ENCODE assay signal across 9 cellular contexts in the genomic region with DNA sequence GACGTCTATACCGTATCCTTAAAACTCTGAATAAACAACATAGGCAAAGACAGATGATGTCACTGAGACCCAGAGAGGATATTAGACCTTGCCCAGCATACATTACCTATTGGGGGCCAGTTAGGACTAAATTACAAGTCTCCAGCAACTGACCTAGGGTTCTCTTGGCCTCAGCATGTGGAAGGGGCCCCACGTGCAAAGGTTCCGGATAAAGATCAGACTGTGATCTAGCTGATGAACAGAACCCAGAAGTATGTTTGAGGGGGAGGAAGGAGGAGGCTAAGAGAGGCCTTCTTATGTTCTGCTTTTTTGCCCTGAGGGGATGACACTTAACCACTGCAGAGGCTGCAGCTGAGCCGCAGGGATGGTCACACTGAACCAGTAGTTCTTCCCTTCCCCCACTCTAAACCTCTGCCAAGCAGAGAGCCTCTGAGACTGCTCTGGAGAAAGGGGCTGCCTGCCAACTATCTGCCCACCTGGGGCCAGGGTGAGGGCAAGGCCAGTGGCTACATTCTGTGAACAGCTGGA. TPM values are rescaled to one million over a fixed set of nuclear protein-coding genes. Genes with fewer than 3 reads are reported as not detected.
DNase-seq lines count a peak whose midpoint lies in the region; ATAC-seq lines count a peak whose summit lies in the region.
"Had no signal": no experiment of that assay in that cellular context is flagged by ENCODE, and none has a peak within 500 bp of the region (broad histone marks: within the 10 kb centered on the region; RNA-seq: fewer than 3 reads in every experiment).

No MANE protein-coding gene starts in this region.

- H3K4me3 Mint-ChIP-seq in T-helper 17 cell, result no peak overlapping the region
- H3K4me3 Mint-ChIP-seq: stimulated activated naive CD8-positive, alpha-beta T cell treated with anti-CD3 and anti-CD28 coated beads, Interleukin-15, Interleukin-2, amounts not matched to agents 100 ng/mL and 50 ng/mL, for 24 hours had no signal

- no peaks in the 10 kb centered on the region for H3K9me3 ChIP-seq in KOPT-K1 (ENCODE audit: insufficient read depth, low read length, poor library complexity, severe bottlenecking)
- H3K9me3 ChIP-seq in T-helper 17 cell (ENCODE audit: control insufficient read depth, low read length, poor library complexity, severe bottlenecking), result no peaks in the 10 kb centered on the region

- H3K4me1 Mint-ChIP-seq in T-helper 17 cell, result peaks cover 5% of the 10 kb centered on the region

- H3K27me3 Mint-ChIP-seq in T-helper 17 cell, result no peaks in the 10 kb centered on the region
- H3K27me3 Mint-ChIP-seq: stimulated activated naive CD8-positive, alpha-beta T cell treated with anti-CD3 and anti-CD28 coated beads, Interleukin-15, Interleukin-2, amounts not matched to agents 100 ng/mL and 50 ng/mL, for 24 hours had no signal

- H3K27ac ChIP-seq in KOPT-K1 (ENCODE audit: low read depth, low read length, poor library complexity, severe bottlenecking), result peak overlapping the region; percentile 40

- no peak overlapping the region for H3K27ac Mint-ChIP-seq in T-helper 17 cell
- H3K27ac Mint-ChIP-seq: stimulated activated naive CD8-positive, alpha-beta T cell treated with anti-CD3 and anti-CD28 coated beads, Interleukin-15, Interleukin-2, amounts not matched to agents 100 ng/mL and 50 ng/mL, for 24 hours had no signal

- no peaks in the 10 kb centered on the region for H3K36me3 ChIP-seq in KOPT-K1 (ENCODE audit: insufficient read depth, low read length)

- no peak for ATAC-seq in stimulated activated naive CD8-positive, alpha-beta T cell treated with anti-CD3 and anti-CD28 coated beads, Interleukin-15, Interleukin-2, amounts not matched to agents 100 U/mL and 50 U/mL, for 24 hours
- ATAC-seq in T-helper 17 cell, result no peak

- H3K36me3 Mint-ChIP-seq in T-helper 17 cell (ENCODE audit: low read depth), result no peaks in the 10 kb centered on the region

- peak; percentile 60 for DNase-seq in Ammon's horn (ENCODE audit: low spot score)
- DNase-seq in SHP77 treated with DMSO at 0.1 percent for 48 hours (lab: John Stamatoyannopoulos, UW), result peak; percentile 15
- peak; percentile 23 for DNase-seq in kidney tubule cell (ENCODE audit: low spot score)
- DNase-seq in stimulated activated naive CD8-positive, alpha-beta T cell treated with anti-CD3 and anti-CD28 coated beads, Interleukin-15, Interleukin-2, amounts not matched to agents 100 U/mL and 50 U/mL, for 24 hours, result no peak
- DNase-seq in activated CD4-positive, alpha-beta T cell treated with anti-CD3 and anti-CD28 coated beads for 48 hours, result no peak
- DNase-seq in HuH-7.5 (ENCODE audit: low spot score), result no peak
- no peak for DNase-seq in T-helper 17 cell

RNA-seq across cellular contexts. Expression of gene KMT2C, which starts 24.0 kb away (rescaled TPM):
- total RNA-seq in T-helper 17 cell, result 100 to 1,000 TPM; 151 to 154 TPM

Comparison
In these comparisons a context has a peak if more than half of its experiments do, and no peak if none do; other contexts are left out.
1. DNase-seq: peak in Ammon's horn (single experiment), SHP77 treated with DMSO at 0.1 percent for 48 hours (single experiment) and kidney tubule cell (single experiment); none in stimulated activated naive CD8-positive, alpha-beta T cell treated with anti-CD3 and anti-CD28 coated beads, Interleukin-15, Interleukin-2, amounts not matched to agents 100 U/mL and 50 U/mL, for 24 hours (single experiment), activated CD4-positive, alpha-beta T cell treated with anti-CD3 and anti-CD28 coated beads for 48 hours (single experiment), HuH-7.5 (single experiment) and T-helper 17 cell (0 of 3).